ENCODE assay signal across 19 cellular contexts in genomic region chr1:150789396-150789795, GRCh38. TPM values are rescaled to one million over a fixed set of nuclear protein-coding genes. Genes with fewer than 3 reads are reported as not detected.
DNase-seq lines count a peak whose midpoint lies in the region; ATAC-seq, FAIRE-seq and TF ChIP-seq lines count a peak whose summit lies in the region.
"Had no signal": no experiment of that assay in that cellular context is flagged by ENCODE, and none has a peak within 500 bp of the region (broad histone marks: within the 10 kb centered on the region; RNA-seq: fewer than 3 reads in every experiment).

No MANE protein-coding gene starts in this region.

- no peaks in the 10 kb centered on the region for H3K36me3 ChIP-seq in osteoblast (ENCODE audit: insufficient read depth, low read length)
- no peaks in the 10 kb centered on the region for H3K36me3 ChIP-seq in transverse colon
- H3K36me3 ChIP-seq in CD8-positive, alpha-beta T cell (ENCODE audit: insufficient read depth, low read length) = no peaks in the 10 kb centered on the region

- no peak for ATAC-seq in CD8-positive, alpha-beta T cell
- ATAC-seq in activated T-cell treated with anti-CD3 and anti-CD28 coated beads, Interleukin-2, amount 50 U/mL, for 4 hours = no peak
- ATAC-seq: activated CD8-positive, alpha-beta T cell treated with anti-CD3 and anti-CD28 coated beads, Interleukin-2, amount 10 ng/mL, durations not matched to agents 7 days and 5 days; body of pancreas had no signal

- no peaks in the 10 kb centered on the region for H3K9me3 Mint-ChIP-seq in CD8-positive, alpha-beta T cell
- no peaks in the 10 kb centered on the region for H3K9me3 Mint-ChIP-seq in activated T-cell treated with anti-CD3 and anti-CD28 coated beads, Interleukin-2, amount 50 U/mL, for 4 hours

- H3K9me3 ChIP-seq in osteoblast (ENCODE audit: low read depth, low read length) (no peaks in the 10 kb centered on the region), transverse colon (no peaks in the 10 kb centered on the region)
- no peaks in the 10 kb centered on the region for H3K9me3 ChIP-seq in CD8-positive, alpha-beta T cell (ENCODE audit: low read length)
- H3K9me3 ChIP-seq: body of pancreas, Caco-2 had no signal

- no peak for TF ChIP-seq EP300 in transverse colon (IDR thresholded peaks at IDR 0.05; ENCODE audit: low read depth)

- 74 to 78% methylated on average over 4 of the region's 4 CpGs for WGBS in transverse colon (ENCODE audit: low coverage in 1 of 2), 2 donors

- no peak overlapping the region for H2AFZ ChIP-seq in osteoblast (ENCODE audit: low read length)

- DNase-seq in GM12891 (ENCODE audit: insufficient read length, low spot score) = no peak
- peak; percentile 40 for DNase-seq in NOMO-1 treated with dmso at 0.1 percent for 144 hours (lab: John Stamatoyannopoulos, UW; ENCODE audit: unreplicated experiment)
- DNase-seq in epithelial cell of esophagus (ENCODE audit: low read depth) = peak; percentile 72
- peak; percentile 56 for DNase-seq in osteoblast (ENCODE audit: insufficient read length, low spot score, missing footprints)
- DNase-seq in 8988T = no peak
- DNase-seq in transverse colon = no peak
- DNase-seq in CD8-positive, alpha-beta T cell = no peak
- no peak for DNase-seq in activated T-cell treated with anti-CD3 and anti-CD28 coated beads, Interleukin-2, amount 50 U/mL, for 4 hours
- DNase-seq: activated CD4-positive, CD25-positive, alpha-beta regulatory T cell; activated CD8-positive, alpha-beta T cell treated with anti-CD3 and anti-CD28 coated beads, Interleukin-2, amount 10 ng/mL, durations not matched to agents 7 days and 5 days; Caco-2; NCI-H345; SHP77; stimulated activated CD4-positive, alpha-beta T cell treated with anti-CD3 and anti-CD28 coated beads, Interleukin-4, amount 100 ng/mL, for 24 hours; T-helper 2 cell had no signal

- H3K79me2 ChIP-seq in osteoblast (ENCODE audit: insufficient read depth, low read length) = no peaks in the 10 kb centered on the region

- CTCF ChIA-PET in CD8-positive, alpha-beta T cell (lab: Charles Lee) = interaction anchor here (0.5 kb wide), 1 partner anchor 16 kb away, joined by 5 read pairs; no protein-coding TSS in a partner anchor

- no peaks in the 10 kb centered on the region for H4K20me1 ChIP-seq in osteoblast (ENCODE audit: insufficient read depth, low read length)

- H3K27ac Mint-ChIP-seq in CD8-positive, alpha-beta T cell = no peak overlapping the region
- H3K27ac Mint-ChIP-seq: activated CD8-positive, alpha-beta T cell treated with anti-CD3 and anti-CD28 coated beads, Interleukin-2, amount 10 ng/mL, durations not matched to agents 7 days and 5 days; activated naive CD8-positive, alpha-beta T cell had no signal

- peak; percentile 58 for FAIRE-seq in GM12891 (lab: Jason Lieb, UNC)
- FAIRE-seq: endothelial cell of umbilical vein had no signal

- no peaks in the 10 kb centered on the region for H3K4me1 Mint-ChIP-seq in CD8-positive, alpha-beta T cell (ENCODE audit: low read depth)
- H3K4me1 Mint-ChIP-seq in activated T-cell treated with anti-CD3 and anti-CD28 coated beads, Interleukin-2, amount 50 U/mL, for 4 hours (ENCODE audit: low read depth) = no peaks in the 10 kb centered on the region

- no peaks in the 10 kb centered on the region for H3K27me3 Mint-ChIP-seq in CD8-positive, alpha-beta T cell (ENCODE audit: low read depth)
- no peaks in the 10 kb centered on the region for H3K27me3 Mint-ChIP-seq in activated T-cell treated with anti-CD3 and anti-CD28 coated beads, Interleukin-2, amount 50 U/mL, for 4 hours (ENCODE audit: low read depth)
- H3K27me3 Mint-ChIP-seq: activated naive CD8-positive, alpha-beta T cell had no signal

- H3K4me3 ChIP-seq in epithelial cell of esophagus (ENCODE audit: low read length) (no peak overlapping the region), osteoblast (ENCODE audit: insufficient read depth, low read length) (no peak overlapping the region), transverse colon (no peak overlapping the region)
- no peak overlapping the region for H3K4me3 ChIP-seq in CD8-positive, alpha-beta T cell (ENCODE audit: low read depth, low read length)
- H3K4me3 ChIP-seq: body of pancreas, coronary artery had no signal

- TF ChIP-seq CTCF in epithelial cell of esophagus (IDR thresholded peaks at IDR 0.05; ENCODE audit: insufficient read depth, low read depth, low read length, missing control alignments) = no peak
- no peak for TF ChIP-seq CTCF in osteoblast (IDR thresholded peaks at IDR 0.05; ENCODE audit: extremely low read depth, low read depth, low read length)
- TF ChIP-seq CTCF in transverse colon (IDR thresholded peaks at IDR 0.05) = no peak
- TF ChIP-seq CTCF in CD8-positive, alpha-beta T cell (IDR thresholded peaks at IDR 0.05) = no peak

- in situ Hi-C loops in transverse colon (cut with MboI; ENCODE audit: low pct_ligation_motif_present in 1 of 4, low pct_unique_long_range_greater_than_20kb in 1 of 4, low sequenced_read_pairs in 3 of 4) = no loop called here

- H3K4me3 Mint-ChIP-seq in CD8-positive, alpha-beta T cell = no peak overlapping the region
- no peak overlapping the region for H3K4me3 Mint-ChIP-seq in activated T-cell treated with anti-CD3 and anti-CD28 coated beads, Interleukin-2, amount 50 U/mL, for 4 hours
- H3K4me3 Mint-ChIP-seq: activated CD8-positive, alpha-beta T cell treated with anti-CD3 and anti-CD28 coated beads, Interleukin-2, amount 10 ng/mL, durations not matched to agents 7 days and 5 days; activated naive CD8-positive, alpha-beta T cell had no signal

- no peaks in the 10 kb centered on the region for H3K36me3 Mint-ChIP-seq in CD8-positive, alpha-beta T cell
- H3K36me3 Mint-ChIP-seq in activated T-cell treated with anti-CD3 and anti-CD28 coated beads, Interleukin-2, amount 50 U/mL, for 4 hours (ENCODE audit: insufficient read depth) = no peaks in the 10 kb centered on the region

- no peaks in the 10 kb centered on the region for H3K4me1 ChIP-seq in osteoblast (ENCODE audit: insufficient read depth, low read length)
- H3K4me1 ChIP-seq in transverse colon = no peaks in the 10 kb centered on the region
- H3K4me1 ChIP-seq in CD8-positive, alpha-beta T cell (ENCODE audit: insufficient read depth, low read length) = no peaks in the 10 kb centered on the region
- H3K4me1 ChIP-seq: body of pancreas, Caco-2 had no signal

- H3K27ac ChIP-seq in osteoblast (ENCODE audit: low read depth, low read length) = no peak overlapping the region
- H3K27ac ChIP-seq in transverse colon = no peak overlapping the region
- no peak overlapping the region for H3K27ac ChIP-seq in CD8-positive, alpha-beta T cell (ENCODE audit: low read depth, low read length)
- H3K27ac ChIP-seq: body of pancreas, coronary artery had no signal

- H3K27me3 ChIP-seq in osteoblast (ENCODE audit: insufficient read depth, low read length) (no peaks in the 10 kb centered on the region), transverse colon (no peaks in the 10 kb centered on the region)
- H3K27me3 ChIP-seq in CD8-positive, alpha-beta T cell (ENCODE audit: insufficient read depth, low read length) = no peaks in the 10 kb centered on the region
- H3K27me3 ChIP-seq: body of pancreas had no signal

- intact Hi-C loops in transverse colon (cut with DNase I; ENCODE audit: low total_unique reads) = no loop called here
- intact Hi-C loops in CD8-positive, alpha-beta T cell (cut with DNase I, micrococcal nuclease) = no loop called here

- POLR2A ChIA-PET in CD8-positive, alpha-beta T cell (lab: Charles Lee) = interaction anchor here (0.7 to 1.5 kb wide), 2 partner anchors 16 to 56 kb away, joined by 3 to 5 read pairs; no protein-coding TSS in a partner anchor

- TF ChIP-seq POLR2A in GM12891 (IDR thresholded peaks at IDR 0.05; ENCODE audit: low read depth, low read length) (no peak), transverse colon (IDR thresholded peaks at IDR 0.05) (no peak)

- H3K4me2 ChIP-seq in osteoblast (ENCODE audit: insufficient read depth, low read length) = no peak overlapping the region

TF ChIP-seq in GM12891, 5 proteins besides CTCF, POLR2A, EP300 and RAD21:
- TF ChIP-seq POLR2AphosphoS5 (IDR thresholded peaks at IDR 0.05; ENCODE audit: low read depth, low read length) (no peak), TAF1 (IDR thresholded peaks at IDR 0.05; ENCODE audit: low read depth, low read length) (no peak), POU2F2 (IDR thresholded peaks at IDR 0.05; ENCODE audit: low read depth, low read length) (no peak), PAX5 (IDR thresholded peaks at IDR 0.05; ENCODE audit: insufficient read depth, low read length, severe bottlenecking) (no peak), SPI1 (IDR thresholded peaks at IDR 0.05; ENCODE audit: low read depth, low read length) (no peak)

RNA-seq across cellular contexts. Expression of gene CTSK, which starts 18.7 kb away (rescaled TPM):
- 2.7 TPM for polyA plus RNA-seq in GM12891 (2012; ENCODE audit: low read depth, missing spikeins)
- total RNA-seq in osteoblast (617 and 761 TPM in 2 replicates), transverse colon (10 to 100 TPM; 13.3 to 53.2 (median 35.8) TPM)
- 10 to 100 TPM; 10.7 to 10.8 TPM for total RNA-seq in CD8-positive, alpha-beta T cell
- total RNA-seq in activated T-cell treated with anti-CD3 and anti-CD28 coated beads, Interleukin-2, amount 50 U/mL, for 4 hours = 1 to 10 TPM in 1 of 3 donors, under 1 TPM in 2; 0.38 to 1.1 (median 0.81) TPM

RNA-seq across cellular contexts. Expression of gene CTSS, which starts 23.8 kb away (rescaled TPM):
- polyA plus RNA-seq in GM12891 (2012; ENCODE audit: low read depth, missing spikeins) = 80.0 TPM
- total RNA-seq in osteoblast (10.9 and 16.3 TPM in 2 replicates), transverse colon (100 to 1,000 TPM; 235 to 454 (median 330) TPM)
- total RNA-seq in CD8-positive, alpha-beta T cell = 10 to 100 TPM; 58.3 to 63.0 TPM
- 10 to 100 TPM; 37.3 to 41.2 (median 37.4) TPM for total RNA-seq in activated T-cell treated with anti-CD3 and anti-CD28 coated beads, Interleukin-2, amount 50 U/mL, for 4 hours

Comparison
In these comparisons a context has a peak if more than half of its experiments do, and no peak if none do; other contexts are left out.
1. DNase-seq: peak in NOMO-1 treated with dmso at 0.1 percent for 144 hours (single experiment), epithelial cell of esophagus (single experiment) and osteoblast (single experiment); none in GM12891 (single experiment), 8988T (single experiment), transverse colon (single experiment), CD8-positive, alpha-beta T cell (0 of 7) and activated T-cell treated with anti-CD3 and anti-CD28 coated beads, Interleukin-2, amount 50 U/mL, for 4 hours (single experiment).
2. RNA of gene CTSK, which starts 18.7 kb away (total RNA-seq): 617 to 761 TPM in osteoblast; 13.3 to 53.2 TPM in transverse colon, 10.7 to 10.8 TPM in CD8-positive, alpha-beta T cell and 0.38 to 1.1 TPM in activated T-cell treated with anti-CD3 and anti-CD28 coated beads, Interleukin-2, amount 50 U/mL, for 4 hours; every median in the first group is over 10 times any median in the second.